In genomic region chr12:57498143-57498524, GRCh38 we compare ENCODE assay signal across 11 cellular contexts. TPM values are rescaled to one million over a fixed set of nuclear protein-coding genes. Genes with fewer than 3 reads are reported as not detected.
DNase-seq lines count a peak whose midpoint lies in the region; ATAC-seq, FAIRE-seq and TF ChIP-seq lines count a peak whose summit lies in the region.
"Had no signal": no experiment of that assay in that cellular context is flagged by ENCODE, and none has a peak within 500 bp of the region (broad histone marks: within the 10 kb centered on the region; RNA-seq: fewer than 3 reads in every experiment).

No MANE protein-coding gene starts in this region.

- TF ChIP-seq RAD21 in GM12878 (IDR thresholded peaks at IDR 0.05; ENCODE audit: insufficient read depth, low read depth, low read length), result no peak

- no peaks in the 10 kb centered on the region for H4K20me1 ChIP-seq in GM12878 (ENCODE audit: control insufficient read depth, insufficient read depth)

- DNase-seq in A673 (ENCODE audit: low spot score), result no peak
- no peak for DNase-seq in GM12878 (ENCODE audit: low read depth, low spot score)
- no peak for DNase-seq in small intestine
- DNase-seq in left lung, result no peak
- DNase-seq: DMS53; esophagus squamous epithelium; NCI-H2029; NCI-H774; stimulated activated CD4-positive, alpha-beta T cell treated with anti-CD3 and anti-CD28 coated beads, Interleukin-15, amount 100 ng/mL, for 24 hours had no signal

- TF ChIP-seq CTCF in A673 (conservative IDR thresholded peaks at IDR 0.05; ENCODE audit: low read depth, low read length) (peak; percentile 24; the same call in 1 of the 2 replicates), GM12878 (IDR thresholded peaks at IDR 0.05 in 2 of 3, conservative IDR thresholded peaks at IDR 0.05 in 1 of 3; ENCODE audit: control insufficient read depth in 2 of 3, extremely low read depth in 1 of 3, insufficient read depth in 1 of 3, low read depth in 3 of 3, low read length in 3 of 3) (no peak), left lung (IDR thresholded peaks at IDR 0.05) (no peak)

- H2AFZ ChIP-seq in GM12878 (ENCODE audit: control insufficient read depth, low read depth, low read length), result no peak overlapping the region

- intact Hi-C loops in A673 (cut with micrococcal nuclease; ENCODE audit: unreplicated experiment) (no loop called here), GM12878 (cut with micrococcal nuclease; ENCODE audit: unreplicated experiment) (no loop called here), left lung (cut with DNase I) (no loop called here)

- 0 out of 2 replicates have a peak, but pooled peaks have one; percentile 43 for TF ChIP-seq POLR2A in GM12878 (IDR thresholded peaks at IDR 0.05; ENCODE audit: low read depth, low read length)

- RAD21 ChIA-PET in GM12878 (lab: Charles Lee; ENCODE audit: unreplicated experiment), result no interaction called here

- in situ Hi-C loops in GM12878 (cut with MboI), result no loop called here

- FAIRE-seq in GM12878 (lab: Jason Lieb, UNC) (no peak), small intestine (lab: Jason Lieb, UNC) (no peak)
- FAIRE-seq: pancreas had no signal

- no peak overlapping the region for H3K9ac ChIP-seq in GM12878 (ENCODE audit: control insufficient read depth, insufficient read depth, low read length)

- SMC1A ChIA-PET in GM12878 (lab: Charles Lee; ENCODE audit: uncharacterized antibody, unreplicated experiment), result no interaction called here

- H3K4me1 ChIP-seq in A673 (ENCODE audit: insufficient read depth, low read length, poor library complexity, severe bottlenecking) (no peaks in the 10 kb centered on the region), GM12878 (ENCODE audit: control insufficient read depth, insufficient read depth, low read length) (no peaks in the 10 kb centered on the region), small intestine (ENCODE audit: control insufficient read depth in 2 of 2, insufficient read depth in 1 of 2, low read depth in 1 of 2, low read length in 1 of 2) (no peaks in the 10 kb centered on the region), left lung (peaks cover 0 to 8% of the 10 kb centered on the region in 2 donors)
- H3K4me1 ChIP-seq: esophagus squamous epithelium, pancreas had no signal

- H3K9me3 ChIP-seq in A673 (ENCODE audit: low read depth, low read length, poor library complexity, severe bottlenecking) (no peaks in the 10 kb centered on the region), GM12878 (replicated peaks; ENCODE audit: control insufficient read depth, insufficient read depth, low read length) (no peaks in the 10 kb centered on the region), small intestine (ENCODE audit: control insufficient read depth, low read depth) (no peaks in the 10 kb centered on the region), left lung (no peaks in the 10 kb centered on the region)
- H3K9me3 ChIP-seq: esophagus squamous epithelium, pancreas had no signal

- H3K27me3 ChIP-seq in A673 (replicated peaks; ENCODE audit: insufficient read depth, low read depth, low read length, poor library complexity) (no peaks in the 10 kb centered on the region), GM12878 (replicated peaks in 1 of 2; ENCODE audit: control insufficient read depth in 2 of 2, insufficient read depth in 2 of 2, low read length in 1 of 2) (no peaks in the 10 kb centered on the region), small intestine (ENCODE audit: control insufficient read depth in 2 of 2, insufficient read depth in 2 of 2, low read length in 2 of 2) (no peaks in the 10 kb centered on the region), left lung (no peaks in the 10 kb centered on the region)
- H3K27me3 ChIP-seq: esophagus squamous epithelium, pancreas had no signal

- BruUV-seq in A673 (replicated peaks; lab: Mats Ljungman, UMichigan) (no TSS peak), GM12878 (replicated peaks; lab: Mats Ljungman, UMichigan) (no TSS peak)

- no peak for TF ChIP-seq EP300 in GM12878 (IDR thresholded peaks at IDR 0.05; ENCODE audit: borderline replicate concordance in 1 of 2, control insufficient read depth in 1 of 2, low read depth in 2 of 2, low read length in 2 of 2)

- H3K4me2 ChIP-seq in GM12878 (ENCODE audit: control insufficient read depth, insufficient read depth), result no peak overlapping the region

- ATAC-seq in GM12878, result no peak
- ATAC-seq in left lung, result no peak
- ATAC-seq: pancreas, Right ventricle myocardium inferior had no signal

- POLR2A ChIA-PET in A673 (lab: Charles Lee; ENCODE audit: low non-redundant PET), result no interaction called here
- POLR2A ChIA-PET in GM12878 (lab: Charles Lee), result interaction anchor here (1.7 kb wide), 1 partner anchor 26 kb away, joined by 4 read pairs; no protein-coding TSS in a partner anchor

- H3K4me3 ChIP-seq in A673 (ENCODE audit: low read depth, low read length, poor library complexity, severe bottlenecking) (no peak overlapping the region), GM12878 (no peak overlapping the region), small intestine (ENCODE audit: low read depth in 1 of 2, low read length in 2 of 2) (no peak overlapping the region), left lung (no peak overlapping the region)
- H3K4me3 ChIP-seq: esophagus squamous epithelium, pancreas had no signal

- 98% methylated on average over 9 of the region's 9 CpGs for WGBS in GM12878 (ENCODE audit: insufficient coverage, insufficient replicate concordance, low lambda C conversion rate, missing lambda C conversion rate)
- 87 to 92% (median 92%) methylated on average over 9 of the region's 9 CpGs for WGBS in small intestine, 3 donors

- no peaks in the 10 kb centered on the region for H3K79me2 ChIP-seq in GM12878 (ENCODE audit: control insufficient read depth, insufficient read depth, low read length)

- CTCF ChIA-PET in A673 (lab: Charles Lee) (no interaction called here), GM12878 (lab: Yijun Ruan, JAX) (no interaction called here)

- H3K27ac ChIP-seq in A673 (ENCODE audit: low read depth, low read length, poor library complexity, severe bottlenecking) (no peak overlapping the region), GM12878 (ENCODE audit: control insufficient read depth, insufficient read depth) (no peak overlapping the region), small intestine (ENCODE audit: low read depth in 1 of 2, low read length in 1 of 2) (no peak overlapping the region), left lung (no peak overlapping the region)
- H3K27ac ChIP-seq: esophagus squamous epithelium, pancreas had no signal

- H3K36me3 ChIP-seq in A673 (ENCODE audit: insufficient read depth, low read length, poor library complexity, severe bottlenecking), result peaks cover 66% of the 10 kb centered on the region
- H3K36me3 ChIP-seq in GM12878 (ENCODE audit: control insufficient read depth in 2 of 2, insufficient read depth in 2 of 2, low read length in 1 of 2), result peaks cover 8 to 17% of the 10 kb centered on the region in 2 experiments
- H3K36me3 ChIP-seq in small intestine (ENCODE audit: control insufficient read depth in 2 of 2, insufficient read depth in 2 of 2, low read length in 2 of 2), result peaks cover 17 to 19% of the 10 kb centered on the region in 2 donors
- H3K36me3 ChIP-seq in left lung, result peaks cover 0 to 85% of the 10 kb centered on the region in 2 donors

RNA-seq across cellular contexts. Expression of gene MARS1, which starts 10.3 kb away (rescaled TPM):
- 467 and 504 TPM in 2 replicates for total RNA-seq in A673 (2021)
- 122 and 126 TPM in 2 replicates for total RNA-seq in GM12878 (2013; cell fraction: nucleolus; rRNA removed)
- total RNA-seq in GM12878 (2014; rRNA removed), result 138 and 155 TPM in 2 replicates
- total RNA-seq in GM12878 (2014; rRNA removed; fragmentation: Illumina TruSeq; extraction: Trizol), result 132 and 151 TPM in 2 replicates
- 208 and 212 TPM in 2 replicates for total RNA-seq in GM12878 (2021)
- 84.1 TPM for polyA plus RNA-seq in GM12878 (2011; ENCODE audit: low read depth)
- 61.9 and 108 TPM in 2 replicates for polyA plus RNA-seq in GM12878 (2011; rRNA removed)
- 94.9 and 95.4 TPM in 2 replicates for polyA plus RNA-seq in GM12878 (2011; cell fraction: cytosol; rRNA removed)
- 477 and 501 TPM in 2 replicates for polyA plus RNA-seq in GM12878 (2011; cell fraction: nucleus; rRNA removed)
- 85.5 and 109 TPM in 2 replicates for polyA plus RNA-seq in GM12878 (2012)
- 161 and 221 TPM in 2 replicates for polyA plus RNA-seq in GM12878 (2014; fragmentation: Illumina TruSeq; extraction: Trizol)
- 100 to 1,000 TPM in 1 of 2 experiments, 10 to 100 TPM in 1; 72.3 to 129 TPM for polyA plus RNA-seq in GM12878 (2014; fragmentation: Nextera tagmentation; extraction: Ambion mirVana)
- 137 and 156 TPM in 2 replicates for polyA plus RNA-seq in GM12878 (2014; rRNA removed)
- polyA plus RNA-seq in GM12878 (2016; fragmentation: Nextera tagmentation; extraction: Ambion mirVana), result 100 to 1,000 TPM; 255 to 270 TPM
- 108 and 144 TPM in 2 replicates for polyA minus RNA-seq in GM12878 (2011; rRNA and poly(A)+ RNA removed)
- polyA minus RNA-seq in GM12878 (2011; cell fraction: cytosol; rRNA and poly(A)+ RNA removed), result 46.5 and 52.1 TPM in 2 replicates
- 102 and 181 TPM in 2 replicates for polyA minus RNA-seq in GM12878 (2011; cell fraction: nucleus; rRNA and poly(A)+ RNA removed)
- 10 to 100 TPM; 62.2 to 93.4 (median 63.0) TPM for polyA plus RNA-seq in small intestine
- total RNA-seq in left lung, result 100 to 1,000 TPM; 113 to 168 TPM

RNA-seq across cellular contexts. Expression of gene ARHGAP9, which starts 18.5 kb away (rescaled TPM):
- total RNA-seq in A673 (2021) (0.52 and 0.87 TPM in 2 replicates), GM12878 (2014; rRNA removed) (78.1 and 79.8 TPM in 2 replicates), GM12878 (2014; rRNA removed; fragmentation: Illumina TruSeq; extraction: Trizol) (47.3 and 51.7 TPM in 2 replicates), GM12878 (2021) (101 and 102 TPM in 2 replicates), left lung (100 to 1,000 TPM in 1 of 2 donors, 10 to 100 TPM in 1; 24.2 to 125 TPM)
- total RNA-seq in GM12878 (2013; cell fraction: nucleolus; rRNA removed), result 37.8 and 38.9 TPM in 2 replicates
- polyA plus RNA-seq in GM12878 (2011; ENCODE audit: low read depth), result 72.3 TPM
- polyA plus RNA-seq in GM12878 (2011; rRNA removed) (42.5 and 68.9 TPM in 2 replicates), GM12878 (2014; fragmentation: Illumina TruSeq; extraction: Trizol) (63.7 and 89.0 TPM in 2 replicates), GM12878 (2014; fragmentation: Nextera tagmentation; extraction: Ambion mirVana) (10 to 100 TPM; 19.5 to 75.6 TPM), GM12878 (2014; rRNA removed) (98.7 and 106 TPM in 2 replicates), GM12878 (2016; fragmentation: Nextera tagmentation; extraction: Ambion mirVana) (10 to 100 TPM; 71.1 to 81.3 TPM), small intestine (10 to 100 TPM in 1 of 3 donors, 1 to 10 TPM in 2; 4.2 to 39.2 (median 8.9) TPM)
- 45.6 and 45.9 TPM in 2 replicates for polyA plus RNA-seq in GM12878 (2011; cell fraction: cytosol; rRNA removed)
- 245 and 345 TPM in 2 replicates for polyA plus RNA-seq in GM12878 (2011; cell fraction: nucleus; rRNA removed)
- 80.4 and 88.1 TPM in 2 replicates for polyA plus RNA-seq in GM12878 (2012)
- polyA minus RNA-seq in GM12878 (2011; rRNA and poly(A)+ RNA removed), result 24.9 and 34.8 TPM in 2 replicates
- polyA minus RNA-seq in GM12878 (2011; cell fraction: cytosol; rRNA and poly(A)+ RNA removed), result 20.1 and 23.3 TPM in 2 replicates
- 35.5 and 59.9 TPM in 2 replicates for polyA minus RNA-seq in GM12878 (2011; cell fraction: nucleus; rRNA and poly(A)+ RNA removed)

RNA-seq across cellular contexts. Expression of gene DDIT3, which starts 22.2 kb away (rescaled TPM):
- 61.9 and 65.6 TPM in 2 replicates for total RNA-seq in A673 (2021)
- total RNA-seq in GM12878 (2013; cell fraction: nucleolus; rRNA removed), result 21.5 and 24.3 TPM in 2 replicates
- total RNA-seq in GM12878 (2014; rRNA removed), result 9.7 and 9.8 TPM in 2 replicates
- total RNA-seq in GM12878 (2014; rRNA removed; fragmentation: Illumina TruSeq; extraction: Trizol), result 10.4 and 12.2 TPM in 2 replicates
- 8.2 and 9.2 TPM in 2 replicates for total RNA-seq in GM12878 (2021)
- 38.8 TPM for polyA plus RNA-seq in GM12878 (2011; ENCODE audit: low read depth)
- polyA plus RNA-seq in GM12878 (2011; rRNA removed), result 23.6 and 25.0 TPM in 2 replicates
- polyA plus RNA-seq in GM12878 (2011; cell fraction: cytosol; rRNA removed), result 14.0 and 15.9 TPM in 2 replicates
- 25.8 and 42.9 TPM in 2 replicates for polyA plus RNA-seq in GM12878 (2011; cell fraction: nucleus; rRNA removed)
- 41.1 and 47.1 TPM in 2 replicates for polyA plus RNA-seq in GM12878 (2012)
- polyA plus RNA-seq in GM12878 (2014; fragmentation: Illumina TruSeq; extraction: Trizol), result 10.9 and 13.4 TPM in 2 replicates
- polyA plus RNA-seq in GM12878 (2014; fragmentation: Nextera tagmentation; extraction: Ambion mirVana), result 10 to 100 TPM; 26.8 to 28.9 TPM
- polyA plus RNA-seq in GM12878 (2014; rRNA removed), result 9.9 and 10.1 TPM in 2 replicates
- polyA plus RNA-seq in GM12878 (2016; fragmentation: Nextera tagmentation; extraction: Ambion mirVana), result 10 to 100 TPM; 20.0 to 21.7 TPM
- 17.3 and 23.4 TPM in 2 replicates for polyA minus RNA-seq in GM12878 (2011; rRNA and poly(A)+ RNA removed)
- 7.3 and 11.1 TPM in 2 replicates for polyA minus RNA-seq in GM12878 (2011; cell fraction: cytosol; rRNA and poly(A)+ RNA removed)
- polyA minus RNA-seq in GM12878 (2011; cell fraction: nucleus; rRNA and poly(A)+ RNA removed), result 13.8 and 17.0 TPM in 2 replicates
- polyA plus RNA-seq in small intestine, result 100 to 1,000 TPM in 1 of 3 donors, 10 to 100 TPM in 2; 45.2 to 105 (median 48.7) TPM
- total RNA-seq in left lung, result 10 to 100 TPM; 18.3 to 27.2 TPM

RNA-seq across cellular contexts. Expression of gene MBD6, which starts 24.5 kb away (rescaled TPM):
- total RNA-seq in A673 (2021) (140 and 150 TPM in 2 replicates), GM12878 (2014; rRNA removed) (3.1 and 4.6 TPM in 2 replicates), GM12878 (2014; rRNA removed; fragmentation: Illumina TruSeq; extraction: Trizol) (3.5 and 3.7 TPM in 2 replicates), GM12878 (2021) (41.5 and 52.7 TPM in 2 replicates), left lung (100 to 1,000 TPM in 1 of 2 donors, 10 to 100 TPM in 1; 69.1 to 111 TPM)
- 16.4 and 19.1 TPM in 2 replicates for total RNA-seq in GM12878 (2013; cell fraction: nucleolus; rRNA removed)
- polyA plus RNA-seq in GM12878 (2011; ENCODE audit: low read depth), result 12.0 TPM
- polyA plus RNA-seq in GM12878 (2011; rRNA removed) (2.0 and 3.8 TPM in 2 replicates), GM12878 (2014; fragmentation: Illumina TruSeq; extraction: Trizol) (5.9 and 12.7 TPM in 2 replicates), GM12878 (2014; fragmentation: Nextera tagmentation; extraction: Ambion mirVana) (1 to 10 TPM; 1.5 to 5.5 TPM), GM12878 (2014; rRNA removed) (20.2 and 24.3 TPM in 2 replicates), GM12878 (2016; fragmentation: Nextera tagmentation; extraction: Ambion mirVana) (1 to 10 TPM; 8.1 to 8.6 TPM), small intestine (10 to 100 TPM; 20.5 to 41.6 (median 31.4) TPM)
- polyA plus RNA-seq in GM12878 (2011; cell fraction: cytosol; rRNA removed), result 1.8 and 1.9 TPM in 2 replicates
- polyA plus RNA-seq in GM12878 (2011; cell fraction: nucleus; rRNA removed), result 43.1 and 56.1 TPM in 2 replicates
- 18.4 and 22.0 TPM in 2 replicates for polyA plus RNA-seq in GM12878 (2012)
- 4.3 and 5.9 TPM in 2 replicates for polyA minus RNA-seq in GM12878 (2011; rRNA and poly(A)+ RNA removed)
- 3.6 and 6.3 TPM in 2 replicates for polyA minus RNA-seq in GM12878 (2011; cell fraction: cytosol; rRNA and poly(A)+ RNA removed)
- polyA minus RNA-seq in GM12878 (2011; cell fraction: nucleus; rRNA and poly(A)+ RNA removed), result 11.7 and 19.9 TPM in 2 replicates

RNA-seq across cellular contexts. Expression of gene GLI1, which starts 38.5 kb away (rescaled TPM):
- total RNA-seq in A673 (2021) (22.4 and 22.6 TPM in 2 replicates), GM12878 (2014; rRNA removed) (0.71 and 1.0 TPM in 2 replicates), GM12878 (2014; rRNA removed; fragmentation: Illumina TruSeq; extraction: Trizol) (0.31 and 0.32 TPM in 2 replicates), GM12878 (2021) (1.1 and 1.2 TPM in 2 replicates), left lung (1 to 10 TPM; 1.9 to 7.2 TPM)
- total RNA-seq in GM12878 (2013; cell fraction: nucleolus; rRNA removed), result 0.51 and 0.69 TPM in 2 replicates
- polyA plus RNA-seq in GM12878 (2011; ENCODE audit: low read depth), result 0.33 TPM
- polyA plus RNA-seq in GM12878 (2011; rRNA removed) (0.97 and 1.2 TPM in 2 replicates), GM12878 (2014; fragmentation: Illumina TruSeq; extraction: Trizol) (0.32 and 0.79 TPM in 2 replicates), GM12878 (2014; fragmentation: Nextera tagmentation; extraction: Ambion mirVana) (under 1 TPM; 0.32 to 0.46 TPM), GM12878 (2014; rRNA removed) (0.53 and 1.4 TPM in 2 replicates), GM12878 (2016; fragmentation: Nextera tagmentation; extraction: Ambion mirVana) (under 1 TPM; 0.27 to 0.82 TPM), small intestine (1 to 10 TPM in 2 of 3 donors, not detected in 1; 1.5 to 1.9 TPM)
- 0.96 and 1.5 TPM in 2 replicates for polyA plus RNA-seq in GM12878 (2011; cell fraction: cytosol; rRNA removed)
- 4.4 and 6.4 TPM in 2 replicates for polyA plus RNA-seq in GM12878 (2011; cell fraction: nucleus; rRNA removed)
- polyA plus RNA-seq in GM12878 (2012), result 0.19 and 0.28 TPM in 2 replicates
- 0.98 and 1.5 TPM in 2 replicates for polyA minus RNA-seq in GM12878 (2011; rRNA and poly(A)+ RNA removed)
- polyA minus RNA-seq in GM12878 (2011; cell fraction: cytosol; rRNA and poly(A)+ RNA removed), result 0.31 TPM in 1 of 2 replicates, not detected in the other
- polyA minus RNA-seq in GM12878 (2011; cell fraction: nucleus; rRNA and poly(A)+ RNA removed), result 0.38 and 0.97 TPM in 2 replicates

Comparison
In these comparisons a context has a peak if more than half of its experiments do, and no peak if none do; other contexts are left out.
1. RNA of gene ARHGAP9, which starts 18.5 kb away (total RNA-seq): 24.2 to 125 TPM in left lung and 37.8 to 102 TPM in GM12878; 0.52 to 0.87 TPM in A673; every median in the first group is over 10 times any median in the second.